12 cellular contexts compared by ENCODE assay signal in the genomic region with DNA sequence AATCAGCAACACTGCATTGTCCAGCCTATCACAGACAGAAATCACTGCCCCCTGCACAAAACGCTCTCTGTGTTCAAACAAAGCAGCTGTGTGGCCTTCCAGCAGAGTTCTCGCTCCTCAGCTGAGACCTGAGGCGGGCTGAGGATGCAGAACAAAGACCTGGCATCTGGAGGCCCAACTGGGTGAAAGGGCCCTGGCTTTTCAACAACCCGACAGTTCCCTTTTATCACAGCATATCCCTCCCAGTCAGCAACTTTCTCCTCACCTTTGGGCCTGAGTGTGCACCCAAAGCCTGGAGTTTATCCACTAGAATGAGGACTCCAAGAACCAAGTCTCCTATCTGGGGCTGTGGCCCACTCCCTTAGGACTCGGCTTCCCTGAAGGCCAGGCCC. TPM values are rescaled to one million over a fixed set of nuclear protein-coding genes. Genes with fewer than 3 reads are reported as not detected.
DNase-seq lines count a peak whose midpoint lies in the region; ATAC-seq and TF ChIP-seq lines count a peak whose summit lies in the region.
"Had no signal": no experiment of that assay in that cellular context is flagged by ENCODE, and none has a peak within 500 bp of the region (broad histone marks: within the 10 kb centered on the region; RNA-seq: fewer than 3 reads in every experiment).

No MANE protein-coding gene starts in this region.

- H3K4me1 ChIP-seq in muscle layer of colon (ENCODE audit: insufficient read depth, low read length) (peaks cover 41% of the 10 kb centered on the region), PC-3 (ENCODE audit: insufficient read depth, low read length) (no peaks in the 10 kb centered on the region)

- no peaks in the 10 kb centered on the region for H4K20me1 ChIP-seq in PC-3 (ENCODE audit: low read length)

- no peaks in the 10 kb centered on the region for H3K79me2 ChIP-seq in PC-3 (ENCODE audit: low read length)

- H3K4me3 ChIP-seq in muscle layer of colon (ENCODE audit: low read depth in 1 of 2, low read length in 2 of 2) (no peak overlapping the region), PC-3 (ENCODE audit: low read length) (no peak overlapping the region)

- no TSS peak for BruUV-seq in PC-3 (replicated peaks; lab: Mats Ljungman, UMichigan)

- no peaks in the 10 kb centered on the region for H3F3A ChIP-seq in PC-3 (ENCODE audit: low read length, unreplicated experiment)

- POLR2A ChIA-PET in PC-3 (lab: Charles Lee; ENCODE audit: unreplicated experiment), result no interaction called here

- H3K27ac ChIP-seq in muscle layer of colon (ENCODE audit: low read depth, low read length) (peak overlapping the region; percentile 70), PC-3 (ENCODE audit: low read length) (no peak overlapping the region)
- H3K27ac ChIP-seq: epithelial cell of prostate had no signal

- peaks cover 0 to 4% (median 0%) of the 10 kb centered on the region in 5 experiments for H3K9me3 Mint-ChIP-seq in brain
- H3K9me3 Mint-ChIP-seq: activated CD4-positive, alpha-beta T cell treated with anti-CD3 and anti-CD28 coated beads, Interleukin-2, amount 10 ng/mL, durations not matched to agents 24 days and 14 days; activated naive CD8-positive, alpha-beta T cell treated with anti-CD3 and anti-CD28 coated beads for 36 hours had no signal

- H3K4me3 Mint-ChIP-seq in brain, result peak overlapping the region; percentile 65 to 82 (median 75)
- H3K4me3 Mint-ChIP-seq: activated CD4-positive, alpha-beta T cell treated with anti-CD3 and anti-CD28 coated beads, Interleukin-2, amount 10 ng/mL, durations not matched to agents 24 days and 14 days; activated naive CD8-positive, alpha-beta T cell treated with anti-CD3 and anti-CD28 coated beads for 36 hours had no signal

- TF ChIP-seq CTCF in brain (conservative IDR thresholded peaks at IDR 0.05), result no peak
- TF ChIP-seq CTCF in PC-3 (conservative IDR thresholded peaks at IDR 0.05; ENCODE audit: low read depth, low read length), result no peak

- H3K9me2 ChIP-seq in PC-3 (replicated peaks; ENCODE audit: low read length), result no peaks in the 10 kb centered on the region

- H3K9ac ChIP-seq in muscle layer of colon (ENCODE audit: low read length) (no peak overlapping the region), PC-3 (ENCODE audit: low read length) (no peak overlapping the region)

- peaks cover 12% of the 10 kb centered on the region for H3K36me3 Mint-ChIP-seq in brain
- H3K36me3 Mint-ChIP-seq: activated naive CD8-positive, alpha-beta T cell treated with anti-CD3 and anti-CD28 coated beads for 36 hours had no signal

- H3K4me2 ChIP-seq in PC-3 (ENCODE audit: low read length), result no peak overlapping the region

- CTCF ChIA-PET in PC-3 (lab: Charles Lee), result no interaction called here

- peaks cover 82% of the 10 kb centered on the region for H3K4me1 Mint-ChIP-seq in brain
- H3K4me1 Mint-ChIP-seq: activated naive CD8-positive, alpha-beta T cell treated with anti-CD3 and anti-CD28 coated beads for 36 hours had no signal

- ATAC-seq in GM19035 (IDR thresholded peaks at IDR 0.05; ENCODE audit: unreplicated experiment) (no peak), PC-3 (no peak)

- H3K36me3 ChIP-seq in muscle layer of colon (ENCODE audit: insufficient read depth, low read length) (peaks cover 4% of the 10 kb centered on the region), PC-3 (ENCODE audit: low read depth, low read length) (peaks cover 47% of the 10 kb centered on the region)

- H2AFZ ChIP-seq in PC-3 (ENCODE audit: low read length), result no peak overlapping the region

- H3K27me3 ChIP-seq in muscle layer of colon (ENCODE audit: control insufficient read depth in 1 of 2, insufficient read depth in 2 of 2, low read length in 2 of 2) (no peaks in the 10 kb centered on the region), PC-3 (ENCODE audit: low read length) (no peaks in the 10 kb centered on the region)

- intact Hi-C loops in PC-3 (cut with micrococcal nuclease), result loop anchor here (10.0 kb wide), 1 partner anchor 251 kb away; no protein-coding TSS in a partner anchor

- H3K9me3 ChIP-seq in muscle layer of colon (ENCODE audit: low read length), result no peaks in the 10 kb centered on the region
- H3K9me3 ChIP-seq in PC-3 (ENCODE audit: low read length), result no peaks in the 10 kb centered on the region

- peaks cover 3% of the 10 kb centered on the region for H3K27me3 Mint-ChIP-seq in brain
- H3K27me3 Mint-ChIP-seq: activated CD4-positive, alpha-beta T cell treated with anti-CD3 and anti-CD28 coated beads, Interleukin-2, amount 10 ng/mL, durations not matched to agents 24 days and 14 days; activated naive CD8-positive, alpha-beta T cell treated with anti-CD3 and anti-CD28 coated beads for 36 hours had no signal

- peak in 2 of 3 experiments; percentile 75 to 86 for DNase-seq in NCI-H1417 (lab: John Stamatoyannopoulos, UW)
- no peak for DNase-seq in NCI-H1417 treated with DMSO at 0.1 percent for 48 hours (lab: John Stamatoyannopoulos, UW)
- DNase-seq in superior temporal gyrus (ENCODE audit: extremely low spot score), result peak; percentile 89
- DNase-seq in SKM-1 treated with dmso at 0.1 percent for 144 hours (lab: John Stamatoyannopoulos, UW; ENCODE audit: unreplicated experiment), result no peak
- no peak for DNase-seq in PC-3
- DNase-seq: activated CD4-positive, alpha-beta T cell treated with anti-CD3 and anti-CD28 coated beads, Interleukin-2, amount 10 ng/mL, durations not matched to agents 24 days and 14 days; activated naive CD8-positive, alpha-beta T cell treated with anti-CD3 and anti-CD28 coated beads for 36 hours; SIG-M5 had no signal

- peak overlapping the region; percentile 96 to 100 (median 98) for H3K27ac Mint-ChIP-seq in brain
- H3K27ac Mint-ChIP-seq: activated CD4-positive, alpha-beta T cell treated with anti-CD3 and anti-CD28 coated beads, Interleukin-2, amount 10 ng/mL, durations not matched to agents 24 days and 14 days; activated naive CD8-positive, alpha-beta T cell treated with anti-CD3 and anti-CD28 coated beads for 36 hours had no signal

RNA-seq across cellular contexts. Expression of a gene that starts 42.6 kb away (rescaled TPM):
- not detected for polyA plus RNA-seq in brain (ENCODE audit: insufficient read depth, low read depth, low replicate concordance)
- total RNA-seq in PC-3 (2014; rRNA removed), result 0.58 TPM in 1 of 2 replicates, not detected in the other
- total RNA-seq: activated CD4-positive, alpha-beta T cell treated with anti-CD3 and anti-CD28 coated beads, Interleukin-2, amount 10 ng/mL, durations not matched to agents 24 days and 14 days; activated naive CD8-positive, alpha-beta T cell treated with anti-CD3 and anti-CD28 coated beads for 36 hours had no signal

Comparison
In these comparisons a context has a peak if more than half of its experiments do, and no peak if none do; other contexts are left out.
1. DNase-seq: peak in NCI-H1417 (2 of 3) and superior temporal gyrus (single experiment); none in NCI-H1417 treated with DMSO at 0.1 percent for 48 hours (single experiment), SKM-1 treated with dmso at 0.1 percent for 144 hours (single experiment) and PC-3 (single experiment).